Comparison of ENCODE assay signal across 2 cellular contexts in the genomic region with DNA sequence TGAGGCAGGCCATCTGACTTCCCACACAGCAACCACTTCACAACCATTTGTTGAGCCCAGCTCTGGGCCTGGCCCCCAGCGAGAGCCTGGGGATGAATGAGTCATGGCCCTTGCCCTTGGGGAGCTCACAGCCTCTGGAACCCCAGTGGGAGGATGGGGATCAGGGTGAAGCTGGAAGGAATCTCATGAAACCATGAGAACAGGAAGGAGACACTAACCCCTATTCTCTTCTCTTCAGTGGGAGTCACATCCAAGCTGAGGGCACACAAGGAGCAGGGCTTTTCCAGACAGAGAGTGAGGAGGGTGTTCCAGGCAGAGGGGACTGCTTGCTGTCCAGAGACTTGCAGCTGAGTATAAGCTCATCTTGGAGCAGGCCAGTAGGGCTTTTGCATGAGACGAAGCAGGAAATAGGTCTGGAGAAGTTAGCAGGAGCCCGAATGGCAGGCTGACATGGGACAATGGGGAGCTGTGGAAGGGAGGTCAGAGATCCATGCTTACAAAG.
TF ChIP-seq lines count a peak whose summit lies in the region.

No MANE protein-coding gene starts in this region.

TF ChIP-seq in HEK293, 187 proteins besides CTCF, POLR2A, EP300 and RAD21:
- TF ChIP-seq ZNF133 (tag by site-specific recombination; IDR thresholded peaks at IDR 0.05) (no peak), ZNF211 (tag by site-specific recombination; IDR thresholded peaks at IDR 0.05; ENCODE audit: low read depth) (no peak), ZNF214 (tag by site-specific recombination; IDR thresholded peaks at IDR 0.05; ENCODE audit: borderline replicate concordance) (no peak), ZNF138 (tag by site-specific recombination; IDR thresholded peaks at IDR 0.05; ENCODE audit: borderline replicate concordance) (no peak), ZNF394 (tag by site-specific recombination; IDR thresholded peaks at IDR 0.05; ENCODE audit: borderline replicate concordance) (no peak), ZBTB7A (tag by site-specific recombination; IDR thresholded peaks at IDR 0.05; ENCODE audit: low read depth) (no peak), ZIC2 (tag by site-specific recombination; IDR thresholded peaks at IDR 0.05) (peak; percentile 23; the same call in 1 of the 2 replicates), TCF7L2 (IDR thresholded peaks at IDR 0.05; ENCODE audit: borderline replicate concordance, low read depth, low read length) (no peak), SCRT2 (tag by site-specific recombination; IDR thresholded peaks at IDR 0.05) (peak; percentile 52), ZNF112 (tag by site-specific recombination; IDR thresholded peaks at IDR 0.05) (no peak), ZNF146 (tag by site-specific recombination; IDR thresholded peaks at IDR 0.05) (no peak), ZNF514 (tag by site-specific recombination; IDR thresholded peaks at IDR 0.05) (no peak), GLIS1 (tag by site-specific recombination; IDR thresholded peaks at IDR 0.05) (peak; percentile 18; the same call in 1 of the 2 replicates), EGR2 (tag by site-specific recombination; IDR thresholded peaks at IDR 0.05; ENCODE audit: low read depth) (no peak), ZNF549 (tag by site-specific recombination; IDR thresholded peaks at IDR 0.05) (no peak), ZNF624 (tag by site-specific recombination; IDR thresholded peaks at IDR 0.05) (no peak), ZNF837 (tag by site-specific recombination; IDR thresholded peaks at IDR 0.05) (no peak)
- TF ChIP-seq, protein P1, sequence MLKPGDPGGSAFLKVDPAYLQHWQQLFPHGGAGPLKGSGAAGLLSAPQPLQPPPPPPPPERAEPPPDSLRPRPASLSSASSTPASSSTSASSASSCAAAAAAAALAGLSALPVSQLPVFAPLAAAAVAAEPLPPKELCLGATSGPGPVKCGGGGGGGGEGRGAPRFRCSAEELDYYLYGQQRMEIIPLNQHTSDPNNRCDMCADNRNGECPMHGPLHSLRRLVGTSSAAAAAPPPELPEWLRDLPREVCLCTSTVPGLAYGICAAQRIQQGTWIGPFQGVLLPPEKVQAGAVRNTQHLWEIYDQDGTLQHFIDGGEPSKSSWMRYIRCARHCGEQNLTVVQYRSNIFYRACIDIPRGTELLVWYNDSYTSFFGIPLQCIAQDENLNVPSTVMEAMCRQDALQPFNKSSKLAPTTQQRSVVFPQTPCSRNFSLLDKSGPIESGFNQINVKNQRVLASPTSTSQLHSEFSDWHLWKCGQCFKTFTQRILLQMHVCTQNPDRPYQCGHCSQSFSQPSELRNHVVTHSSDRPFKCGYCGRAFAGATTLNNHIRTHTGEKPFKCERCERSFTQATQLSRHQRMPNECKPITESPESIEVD (tag by site-specific recombination; IDR thresholded peaks at IDR 0.05) = no peak
- TF ChIP-seq, protein P2, sequence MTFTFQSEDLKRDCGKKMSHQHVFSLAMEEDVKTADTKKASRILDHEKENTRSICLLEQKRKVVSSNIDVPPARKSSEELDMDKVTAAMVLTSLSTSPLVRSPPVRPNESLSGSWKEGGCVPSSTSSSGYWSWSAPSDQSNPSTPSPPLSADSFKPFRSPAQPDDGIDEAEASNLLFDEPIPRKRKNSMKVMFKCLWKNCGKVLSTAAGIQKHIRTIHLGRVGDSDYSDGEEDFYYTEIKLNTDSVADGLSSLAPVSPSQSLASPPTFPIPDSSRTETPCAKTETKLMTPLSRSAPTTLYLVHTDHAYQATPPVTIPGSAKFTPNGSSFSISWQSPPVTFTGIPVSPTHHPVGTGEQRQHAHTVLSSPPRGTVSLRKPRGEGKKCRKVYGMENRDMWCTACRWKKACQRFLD (tag by site-specific recombination; IDR thresholded peaks at IDR 0.05) = no peak
- TF ChIP-seq, protein P3, sequence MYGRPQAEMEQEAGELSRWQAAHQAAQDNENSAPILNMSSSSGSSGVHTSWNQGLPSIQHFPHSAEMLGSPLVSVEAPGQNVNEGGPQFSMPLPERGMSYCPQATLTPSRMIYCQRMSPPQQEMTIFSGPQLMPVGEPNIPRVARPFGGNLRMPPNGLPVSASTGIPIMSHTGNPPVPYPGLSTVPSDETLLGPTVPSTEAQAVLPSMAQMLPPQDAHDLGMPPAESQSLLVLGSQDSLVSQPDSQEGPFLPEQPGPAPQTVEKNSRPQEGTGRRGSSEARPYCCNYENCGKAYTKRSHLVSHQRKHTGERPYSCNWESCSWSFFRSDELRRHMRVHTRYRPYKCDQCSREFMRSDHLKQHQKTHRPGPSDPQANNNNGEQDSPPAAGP (tag by site-specific recombination; IDR thresholded peaks at IDR 0.05) = no peak

TF ChIP-seq in endothelial cell of umbilical vein, 7 proteins besides CTCF, POLR2A, EP300 and RAD21:
- TF ChIP-seq GATA2 (IDR thresholded peaks at IDR 0.05; ENCODE audit: insufficient read depth, insufficient read length, low read depth, low read length) = no peak
- TF ChIP-seq MYC (IDR thresholded peaks at IDR 0.05; ENCODE audit: low read depth, low read length) = no peak
- TF ChIP-seq, protein P4, sequence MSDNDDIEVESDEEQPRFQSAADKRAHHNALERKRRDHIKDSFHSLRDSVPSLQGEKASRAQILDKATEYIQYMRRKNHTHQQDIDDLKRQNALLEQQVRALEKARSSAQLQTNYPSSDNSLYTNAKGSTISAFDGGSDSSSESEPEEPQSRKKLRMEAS (IDR thresholded peaks at IDR 0.05; ENCODE audit: insufficient read depth, insufficient read length) = no peak
- no peak for TF ChIP-seq POLR2AphosphoS5 (IDR thresholded peaks at IDR 0.05; ENCODE audit: insufficient read depth, low read depth, low read length)
- no peak for TF ChIP-seq JUN (IDR thresholded peaks at IDR 0.05; ENCODE audit: borderline replicate concordance, insufficient read depth, insufficient read length, low read depth)
- peak; percentile 42 for TF ChIP-seq FOS (IDR thresholded peaks at IDR 0.05; ENCODE audit: borderline replicate concordance, insufficient read depth, low read length)
